26 cellular contexts compared by ENCODE assay signal in the genomic region with DNA sequence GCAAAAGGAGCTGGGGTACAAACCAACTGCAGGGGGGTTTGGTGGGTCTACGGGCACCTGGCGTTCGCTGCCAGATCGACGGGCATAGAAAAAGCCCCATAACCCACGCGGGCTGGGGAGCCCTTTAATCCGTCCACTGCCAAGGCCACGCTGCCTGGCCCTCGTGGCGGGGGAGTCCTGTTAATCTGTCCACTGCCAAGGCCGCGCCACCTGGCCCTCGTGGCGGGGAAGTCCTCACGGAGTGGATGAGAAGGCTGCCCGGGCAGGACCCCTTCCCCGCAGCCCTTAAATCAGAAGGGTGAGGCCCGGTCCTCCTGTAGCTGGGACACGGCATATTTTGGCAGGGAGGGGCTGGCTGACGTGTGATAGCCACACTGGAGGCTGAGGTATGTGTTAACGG.
"Had no signal": no experiment of that assay in that cellular context is flagged by ENCODE, and none has a peak within 500 bp of the region (broad histone marks: within the 10 kb centered on the region; RNA-seq: fewer than 3 reads in every experiment).

No MANE protein-coding gene starts in this region.

- H3K36me3 Mint-ChIP-seq: mesothelial cell of epicardium; naive B cell; natural killer cell; neural progenitor cell; stimulated activated memory B cell treated with anti-CD40 and anti-IgM and Interleukin-4, amounts not matched to agents 10 μg/mL and 1 μg/mL and 100 μg/mL, for 72 hours; type B pancreatic cell had no signal

- H3K27ac Mint-ChIP-seq: mesothelial cell of epicardium; natural killer cell; nephron progenitor cell; neural progenitor cell; stimulated activated memory B cell treated with anti-CD40 and anti-IgM and Interleukin-4, amounts not matched to agents 10 μg/mL and 1 μg/mL and 100 μg/mL, for 72 hours; stimulated activated naive CD8-positive, alpha-beta T cell treated with anti-CD3 and anti-CD28 coated beads, Interleukin-15, amount 100 ng/mL, for 72 hours; type B pancreatic cell had no signal

- H3K4me3 ChIP-seq: left lung, lung, neural progenitor cell, ovary, prostate gland, tibial nerve, uterus had no signal

- H3K4me1 ChIP-seq: left lung, neural progenitor cell, prostate gland, tibial nerve, uterus had no signal

- H3K4me1 Mint-ChIP-seq: mesothelial cell of epicardium; naive B cell; natural killer cell; neural progenitor cell; stimulated activated memory B cell treated with anti-CD40 and anti-IgM and Interleukin-4, amounts not matched to agents 10 μg/mL and 1 μg/mL and 100 μg/mL, for 72 hours; stimulated activated naive CD8-positive, alpha-beta T cell treated with anti-CD3 and anti-CD28 coated beads, Interleukin-15, amount 100 ng/mL, for 72 hours had no signal

- FAIRE-seq: keratinocyte, small intestine had no signal

- H3K4me3 Mint-ChIP-seq: mesothelial cell of epicardium; naive B cell; natural killer cell; nephron progenitor cell; neural progenitor cell; stimulated activated memory B cell treated with anti-CD40 and anti-IgM and Interleukin-4, amounts not matched to agents 10 μg/mL and 1 μg/mL and 100 μg/mL, for 72 hours; stimulated activated naive CD8-positive, alpha-beta T cell treated with anti-CD3 and anti-CD28 coated beads, Interleukin-15, amount 100 ng/mL, for 72 hours; type B pancreatic cell had no signal

- DNase-seq: hippocampal formation; left colon; mesendoderm; naive B cell; natural killer cell; nephron progenitor cell; ovary; retina; small intestine; stimulated activated CD4-positive, alpha-beta T cell treated with anti-CD3 and anti-CD28 coated beads, Interleukin-1b, Interleukin-23, amount 100 ng/mL, for 48 hours; stimulated activated CD4-positive, alpha-beta T cell treated with anti-CD3 and anti-CD28 coated beads, Interleukin-2, amount 100 ng/mL, for 48 hours; stimulated activated CD4-positive, alpha-beta T cell treated with anti-CD3 and anti-CD28 coated beads, Interleukin-4, amount 100 ng/mL, for 4 hours; stimulated activated CD8-positive, alpha-beta memory T cell treated with anti-CD3 and anti-CD28 coated beads, Interleukin-4, amount 100 ng/mL, for 48 hours; stimulated activated naive CD4-positive, alpha-beta T cell treated with Interleukin-2 at 50 U/mL for 16 hours; stimulated activated naive CD8-positive, alpha-beta T cell treated with anti-CD3 and anti-CD28 coated beads, Interleukin-15, amount 100 ng/mL, for 72 hours; substantia nigra; uterus had no signal

- H3K9me3 ChIP-seq: left lung, ovary, prostate gland, tibial nerve, uterus had no signal

- H3K36me3 ChIP-seq: left lung, neural progenitor cell, ovary, prostate gland, tibial nerve, uterus had no signal

- H3K27ac ChIP-seq: left lung, neural progenitor cell, ovary, prostate gland, tibial nerve, uterus had no signal

- H3K9me3 Mint-ChIP-seq: mesothelial cell of epicardium; naive B cell; natural killer cell; nephron progenitor cell; neural progenitor cell; stimulated activated memory B cell treated with anti-CD40 and anti-IgM and Interleukin-4, amounts not matched to agents 10 μg/mL and 1 μg/mL and 100 μg/mL, for 72 hours; stimulated activated naive CD8-positive, alpha-beta T cell treated with anti-CD3 and anti-CD28 coated beads, Interleukin-15, amount 100 ng/mL, for 72 hours; type B pancreatic cell had no signal

- H3K9ac ChIP-seq: neural progenitor cell had no signal
